In genomic region chr2:25832897-25833296, GRCh38 we compare ENCODE assay signal across 16 cellular contexts.
"Had no signal": no experiment of that assay in that cellular context is flagged by ENCODE, and none has a peak within 500 bp of the region (broad histone marks: within the 10 kb centered on the region; RNA-seq: fewer than 3 reads in every experiment).

No MANE protein-coding gene starts in this region.

- H3K27ac ChIP-seq: ascending aorta, breast epithelium, foreskin keratinocyte, left ventricle myocardium inferior, neutrophil, parathyroid adenoma, tibial artery had no signal

- H3K4me1 ChIP-seq: ascending aorta, breast epithelium, foreskin keratinocyte, parathyroid adenoma, tibial artery had no signal

- H3K4me3 Mint-ChIP-seq: activated CD4-positive, alpha-beta T cell treated with anti-CD3 and anti-CD28 coated beads, Interleukin-2, amount 10 ng/mL, durations not matched to agents 7 days and 5 days; naive B cell; WTC11 had no signal

- H3K9ac ChIP-seq: parathyroid adenoma had no signal

- H3K27me3 ChIP-seq: ascending aorta, breast epithelium, foreskin keratinocyte, neutrophil, tibial artery had no signal

- H3K27ac Mint-ChIP-seq: naive B cell, WTC11 had no signal

- DNase-seq: activated CD4-positive, alpha-beta T cell treated with anti-CD3 and anti-CD28 coated beads, Interleukin-2, amount 10 ng/mL, durations not matched to agents 7 days and 5 days; cerebellar nuclear complex; effector memory CD4-positive, alpha-beta T cell; foreskin keratinocyte; glutamatergic neuron; hypothalamus; left ventricle myocardium inferior; naive B cell; retina; tibial artery had no signal

- H3K27me3 Mint-ChIP-seq: activated CD4-positive, alpha-beta T cell treated with anti-CD3 and anti-CD28 coated beads, Interleukin-2, amount 10 ng/mL, durations not matched to agents 7 days and 5 days; naive B cell; stimulated activated memory B cell treated with anti-CD40 and anti-IgM and Interleukin-4, amounts not matched to agents 10 μg/mL and 1 μg/mL and 100 μg/mL, for 72 hours had no signal

- H3K4me1 Mint-ChIP-seq: WTC11 had no signal

- H3K36me3 ChIP-seq: ascending aorta, breast epithelium, neutrophil had no signal

- H3K9me3 ChIP-seq: ascending aorta, neutrophil had no signal

- H2AFZ ChIP-seq: parathyroid adenoma had no signal

- ATAC-seq: foreskin keratinocyte; stimulated activated memory B cell treated with anti-CD40 and anti-IgM and Interleukin-4, amounts not matched to agents 10 μg/mL and 1 μg/mL and 100 μg/mL, for 72 hours; WTC11 had no signal

- H3K4me3 ChIP-seq: ascending aorta, breast epithelium, left ventricle myocardium inferior, tibial artery had no signal
